ENCODE assay signal across 16 cellular contexts in genomic region chr16:1371054-1371978, GRCh38.
"Had no signal": no experiment of that assay in that cellular context is flagged by ENCODE, and none has a peak within 500 bp of the region (broad histone marks: within the 10 kb centered on the region; RNA-seq: fewer than 3 reads in every experiment).

No MANE protein-coding gene starts in this region.

- H3K27ac Mint-ChIP-seq: mesothelial cell of epicardium, natural killer cell, type B pancreatic cell had no signal

- DNase-seq: cortex of kidney; dorsolateral prefrontal cortex; effector memory CD4-positive, alpha-beta T cell; hippocampal formation; kidney glomerular epithelial cell; nucleus accumbens; ovary; small intestine; thyroid gland; uterus had no signal

- H3K4me1 Mint-ChIP-seq: mesothelial cell of epicardium, neural crest cell had no signal

- H3K9me3 Mint-ChIP-seq: mesothelial cell of epicardium, natural killer cell, neural crest cell, type B pancreatic cell had no signal

- H3K27me3 ChIP-seq: dorsolateral prefrontal cortex, heart left ventricle, ovary, right atrium auricular region, thyroid gland, uterus had no signal

- H3K27ac ChIP-seq: dorsolateral prefrontal cortex, heart left ventricle, ovary, right atrium auricular region, thyroid gland, uterus had no signal

- H3K36me3 ChIP-seq: ovary, uterus had no signal

- H3K4me3 Mint-ChIP-seq: mesothelial cell of epicardium, natural killer cell, type B pancreatic cell had no signal

- H3K4me3 ChIP-seq: dorsolateral prefrontal cortex, heart left ventricle, ovary, right atrium auricular region, thyroid gland, uterus had no signal

- H3K36me3 Mint-ChIP-seq: natural killer cell, type B pancreatic cell had no signal

- H3K4me1 ChIP-seq: heart left ventricle, right atrium auricular region, thyroid gland, uterus had no signal

- H3K27me3 Mint-ChIP-seq: type B pancreatic cell had no signal

- H3K9me3 ChIP-seq: heart left ventricle, ovary, right atrium auricular region, thyroid gland, uterus had no signal
